Comparison of ENCODE assay signal across 10 cellular contexts in genomic region chr5:172559004-172559932, GRCh38.
DNase-seq lines count a peak whose midpoint lies in the region; ATAC-seq and TF ChIP-seq lines count a peak whose summit lies in the region.
"Had no signal": no experiment of that assay in that cellular context is flagged by ENCODE, and none has a peak within 500 bp of the region (broad histone marks: within the 10 kb centered on the region; RNA-seq: fewer than 3 reads in every experiment).

No MANE protein-coding gene starts in this region.

- H3K27ac ChIP-seq in breast epithelium (peak overlapping the region; percentile 55 to 77), tibial nerve (peak overlapping the region in 3 of 4 donors; percentile 34 to 74 (median 50))
- H3K27ac ChIP-seq: neutrophil had no signal

- H3K4me1 ChIP-seq in breast epithelium (no peaks in the 10 kb centered on the region), tibial nerve (peaks cover 0 to 28% (median 6%) of the 10 kb centered on the region in 4 donors)

- no peaks in the 10 kb centered on the region for H3K27me3 ChIP-seq in breast epithelium
- H3K27me3 ChIP-seq in tibial nerve, result no peaks in the 10 kb centered on the region
- H3K27me3 ChIP-seq: neutrophil had no signal

- H3K4me3 ChIP-seq in breast epithelium (peak overlapping the region; percentile 22 to 64 (median 44)), tibial nerve (peak overlapping the region in 1 of 4 donors; percentile 44)

- WGBS in tibial nerve, 2 donors, result 54 to 65% methylated on average over 19 to 21 of the region's 23 CpGs

- no peak for TF ChIP-seq CTCF in breast epithelium (IDR thresholded peaks at IDR 0.05)
- TF ChIP-seq CTCF in tibial nerve (IDR thresholded peaks at IDR 0.05), result no peak

- ATAC-seq in left lobe of liver, result peak; percentile 7
- no peak for ATAC-seq in HG02798 (IDR thresholded peaks at IDR 0.05; ENCODE audit: poor library complexity, unreplicated experiment)

- intact Hi-C loops in breast epithelium (cut with DNase I; ENCODE audit: low total_unique reads), result no loop called here

- TF ChIP-seq EP300 in tibial nerve (IDR thresholded peaks at IDR 0.05), result peak in 1 of 2 donors; percentile 21

- no peaks in the 10 kb centered on the region for H3K9me3 ChIP-seq in breast epithelium
- no peaks in the 10 kb centered on the region for H3K9me3 ChIP-seq in tibial nerve
- H3K9me3 ChIP-seq: neutrophil had no signal

- DNase-seq in HT1080 (ENCODE audit: low read depth) (peak; percentile 82), breast epithelium (ENCODE audit: low spot score in 2 of 2) (peak in 1 of 2 donors; percentile 26), left lobe of liver (ENCODE audit: low spot score) (no peak), tibial nerve (ENCODE audit: low spot score in 2 of 2) (peak; percentile 21 to 47), NCI-H146 treated with DMSO at 0.1 percent for 48 hours (lab: John Stamatoyannopoulos, UW; ENCODE audit: unreplicated experiment) (no peak), islet precursor cell (no peak)
- DNase-seq in activated naive CD4-positive, alpha-beta T cell (lab: John Stamatoyannopoulos, UW), result no peak
- DNase-seq: cerebellar nuclear complex had no signal

- TF ChIP-seq POLR2A in breast epithelium (IDR thresholded peaks at IDR 0.05) (no peak), tibial nerve (IDR thresholded peaks at IDR 0.05) (no peak)

- H3K36me3 ChIP-seq in breast epithelium (no peaks in the 10 kb centered on the region), tibial nerve (no peaks in the 10 kb centered on the region)
- H3K36me3 ChIP-seq: neutrophil had no signal

Comparison
In these comparisons a context has a peak if more than half of its experiments do, and no peak if none do; other contexts are left out.
1. DNase-seq: peak in HT1080 (single experiment) and tibial nerve (2 of 2); none in left lobe of liver (single experiment), NCI-H146 treated with DMSO at 0.1 percent for 48 hours (single experiment), activated naive CD4-positive, alpha-beta T cell (0 of 4) and islet precursor cell (single experiment).